ENCODE assay signal across 19 cellular contexts in genomic region chr1:235133086-235133485, GRCh38.
"Had no signal": no experiment of that assay in that cellular context is flagged by ENCODE, and none has a peak within 500 bp of the region (broad histone marks: within the 10 kb centered on the region; RNA-seq: fewer than 3 reads in every experiment).

No MANE protein-coding gene starts in this region.

- ATAC-seq: left ventricle myocardium superior, mucosa of descending colon, psoas muscle, right cardiac atrium, T-cell, upper lobe of right lung had no signal

- H3K27ac ChIP-seq: cardiac muscle cell, ovary, psoas muscle, skin epidermis, thoracic aorta, upper lobe of right lung had no signal

- H3K27ac Mint-ChIP-seq: activated CD4-positive, alpha-beta T cell treated with anti-CD3 and anti-CD28 coated beads, Interleukin-2, amount 10 ng/mL, durations not matched to agents 24 days and 14 days; activated naive CD8-positive, alpha-beta T cell treated with anti-CD3 and anti-CD28 coated beads, Interleukin-2, amount 10 ng/mL, durations not matched to agents 7 days and 5 days had no signal

- H3K9me3 Mint-ChIP-seq: activated CD4-positive, alpha-beta T cell treated with anti-CD3 and anti-CD28 coated beads, Interleukin-2, amount 10 ng/mL, durations not matched to agents 24 days and 14 days; activated naive CD8-positive, alpha-beta T cell treated with anti-CD3 and anti-CD28 coated beads, Interleukin-2, amount 10 ng/mL, durations not matched to agents 7 days and 5 days; naive B cell; T-cell had no signal

- H3K36me3 ChIP-seq: ovary had no signal

- H3K4me3 ChIP-seq: cardiac muscle cell, mucosa of descending colon, ovary, psoas muscle, skin epidermis, thoracic aorta, upper lobe of right lung had no signal

- H3K9me3 ChIP-seq: mucosa of descending colon, ovary, psoas muscle, SK-N-SH, thoracic aorta, upper lobe of right lung had no signal

- H3K27me3 Mint-ChIP-seq: activated naive CD8-positive, alpha-beta T cell treated with anti-CD3 and anti-CD28 coated beads, Interleukin-2, amount 10 ng/mL, durations not matched to agents 7 days and 5 days; naive B cell; T-cell had no signal

- H3K4me3 Mint-ChIP-seq: activated CD4-positive, alpha-beta T cell treated with anti-CD3 and anti-CD28 coated beads, Interleukin-2, amount 10 ng/mL, durations not matched to agents 24 days and 14 days; activated naive CD8-positive, alpha-beta T cell treated with anti-CD3 and anti-CD28 coated beads, Interleukin-2, amount 10 ng/mL, durations not matched to agents 7 days and 5 days; T-cell had no signal

- DNase-seq: activated CD4-positive, alpha-beta T cell treated with anti-CD3 and anti-CD28 coated beads, Interleukin-2, amount 10 ng/mL, durations not matched to agents 24 days and 14 days; activated effector memory CD4-positive, alpha-beta T cell treated with Interleukin-2 at 50 U/mL for 16 hours; activated naive CD8-positive, alpha-beta T cell treated with anti-CD3 and anti-CD28 coated beads, Interleukin-2, amount 10 ng/mL, durations not matched to agents 7 days and 5 days; amygdala; dermis blood vessel endothelial cell; effector memory CD4-positive, alpha-beta T cell; foreskin fibroblast; left ventricle myocardium superior; mucosa of descending colon; naive B cell; ovary; psoas muscle; right cardiac atrium; SK-N-SH; T-cell; upper lobe of right lung had no signal

- H3K4me1 ChIP-seq: upper lobe of right lung had no signal

- H3K27me3 ChIP-seq: cardiac muscle cell, ovary, upper lobe of right lung had no signal
